ENCODE assay signal across 18 cellular contexts in the genomic region with DNA sequence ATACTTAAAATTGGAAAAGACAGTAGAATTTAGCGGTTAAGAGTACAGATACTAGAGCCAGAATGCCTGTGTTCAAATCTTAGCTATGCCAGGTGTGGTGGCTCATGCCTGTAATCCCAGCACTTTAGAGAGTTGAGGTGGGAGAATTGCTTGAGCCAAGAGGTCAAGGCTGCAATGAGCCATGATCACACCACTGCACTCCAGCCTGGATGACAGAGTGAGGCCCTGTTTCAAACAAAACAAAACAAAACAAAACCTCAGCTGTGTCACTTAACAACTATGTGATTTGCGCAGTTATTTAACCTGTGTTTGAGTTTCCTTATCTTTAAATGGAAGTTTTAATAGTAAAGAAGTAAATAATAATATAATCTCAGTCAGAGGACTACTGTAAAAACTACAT.
DNase-seq lines count a peak whose midpoint lies in the region; ATAC-seq and TF ChIP-seq lines count a peak whose summit lies in the region.
"Had no signal": no experiment of that assay in that cellular context is flagged by ENCODE, and none has a peak within 500 bp of the region (broad histone marks: within the 10 kb centered on the region; RNA-seq: fewer than 3 reads in every experiment).

No MANE protein-coding gene starts in this region.

- no peak overlapping the region for H2BK15ac ChIP-seq in mesenchymal stem cell (ENCODE audit: low read depth, poor library complexity, severe bottlenecking)

- H2AK5ac ChIP-seq in mesenchymal stem cell (ENCODE audit: low read length, severe bottlenecking), result no peak overlapping the region

- no peak overlapping the region for H4K8ac ChIP-seq in mesenchymal stem cell (ENCODE audit: low read length)

- no peak overlapping the region for H3K18ac ChIP-seq in mesenchymal stem cell (ENCODE audit: low read depth in 1 of 2, low read length in 2 of 2)

- H2BK5ac ChIP-seq in mesenchymal stem cell (ENCODE audit: low read depth, low read length, poor library complexity, severe bottlenecking), result no peak overlapping the region

- no peak overlapping the region for H3K27ac ChIP-seq in mesenchymal stem cell (ENCODE audit: low read length, poor library complexity, severe bottlenecking)
- H3K27ac ChIP-seq: A549 had no signal

- H2BK12ac ChIP-seq in mesenchymal stem cell (ENCODE audit: low read length in 2 of 2), result no peak overlapping the region

- no peaks in the 10 kb centered on the region for H3K9me3 ChIP-seq in mesenchymal stem cell (ENCODE audit: control insufficient read depth, low read length)
- H3K9me3 ChIP-seq: A549, SK-N-SH had no signal

- ATAC-seq in stimulated activated naive CD8-positive, alpha-beta T cell treated with anti-CD3 and anti-CD28 coated beads, Interleukin-15, Interleukin-2, amounts not matched to agents 100 U/mL and 50 U/mL, for 24 hours, result no peak
- ATAC-seq: A549 had no signal

- no peak overlapping the region for H3K4me3 ChIP-seq in choroid plexus epithelial cell (ENCODE audit: low read depth, low read length)
- no peak overlapping the region for H3K4me3 ChIP-seq in mesenchymal stem cell (ENCODE audit: insufficient read depth in 1 of 2, low read depth in 1 of 2, low read length in 2 of 2)
- H3K4me3 ChIP-seq: A549 had no signal

- H3K4ac ChIP-seq in mesenchymal stem cell (ENCODE audit: low read depth in 1 of 2, low read length in 2 of 2), result no peak overlapping the region

- peaks cover 2% of the 10 kb centered on the region for H3K4me1 ChIP-seq in mesenchymal stem cell (ENCODE audit: control insufficient read depth, insufficient read depth, low read depth, low read length)
- H3K4me1 ChIP-seq: A549 had no signal

- DNase-seq in ELR (ENCODE audit: low read depth) (peak; percentile 3), M059J (ENCODE audit: low read depth) (peak; percentile 14), choroid plexus epithelial cell (ENCODE audit: low read depth) (peak; percentile 51), mesenchymal stem cell (peak; percentile 12), SKM-1 (lab: John Stamatoyannopoulos, UW; ENCODE audit: unreplicated experiment) (no peak), GF-D8 (lab: John Stamatoyannopoulos, UW) (no peak)
- DNase-seq in stimulated activated naive CD8-positive, alpha-beta T cell treated with anti-CD3 and anti-CD28 coated beads, Interleukin-15, Interleukin-2, amounts not matched to agents 100 U/mL and 50 U/mL, for 24 hours, result no peak
- DNase-seq: KBM-7; NCI-H1105; NCI-H146; NCI-H2029; NCI-H226; NCI-H510A treated with DMSO at 0.1 percent for 48 hours; NCI-H774; NK-92 treated with Interleukin-12 subunit alpha and Interleukin-12 subunit beta, amount 100 ng/mL, for 24 hours; SIG-M5; SK-N-SH had no signal

- peaks cover 8 to 58% of the 10 kb centered on the region in 2 experiments for H3K36me3 ChIP-seq in mesenchymal stem cell (ENCODE audit: control insufficient read depth in 1 of 2, insufficient read depth in 2 of 2, low read depth in 1 of 2, low read length in 2 of 2)

- H3K14ac ChIP-seq in mesenchymal stem cell (ENCODE audit: low read length in 2 of 2), result no peak overlapping the region

- no peak overlapping the region for H2BK120ac ChIP-seq in mesenchymal stem cell (ENCODE audit: low read depth, low read length)

- H3K4me2 ChIP-seq in mesenchymal stem cell (ENCODE audit: low read length, poor library complexity, severe bottlenecking), result no peak overlapping the region
- H3K4me2 ChIP-seq: A549, SK-N-SH had no signal

- TF ChIP-seq CTCF in choroid plexus epithelial cell (conservative IDR thresholded peaks at IDR 0.05; ENCODE audit: low read depth, low read length), result no peak

- H4K91ac ChIP-seq in mesenchymal stem cell (ENCODE audit: low read length), result no peak overlapping the region

- WGBS in mesenchymal stem cell, result 100% methylated on average over 1 of the region's 2 CpGs

- no peak overlapping the region for H2AFZ ChIP-seq in mesenchymal stem cell (ENCODE audit: low read depth, low read length)

- H3K23ac ChIP-seq in mesenchymal stem cell (ENCODE audit: low read length in 2 of 2), result no peak overlapping the region

- H3K79me1 ChIP-seq in mesenchymal stem cell (replicated peaks; ENCODE audit: low read length, poor library complexity, severe bottlenecking), result peaks cover 18% of the 10 kb centered on the region

- H3K27me3 ChIP-seq in mesenchymal stem cell (ENCODE audit: control insufficient read depth in 1 of 2, insufficient read depth in 1 of 2, low read length in 2 of 2), result no peaks in the 10 kb centered on the region

- no peak overlapping the region for H3K9ac ChIP-seq in mesenchymal stem cell (ENCODE audit: low read length)
- H3K9ac ChIP-seq: SK-N-SH had no signal

Comparison
In these comparisons a context has a peak if more than half of its experiments do, and no peak if none do; other contexts are left out.
1. DNase-seq: peak in ELR (single experiment), M059J (single experiment), choroid plexus epithelial cell (single experiment) and mesenchymal stem cell (single experiment); none in stimulated activated naive CD8-positive, alpha-beta T cell treated with anti-CD3 and anti-CD28 coated beads, Interleukin-15, Interleukin-2, amounts not matched to agents 100 U/mL and 50 U/mL, for 24 hours (single experiment), SKM-1 (single experiment) and GF-D8 (single experiment).